1 cellular context compared by ENCODE assay signal in the genomic region with DNA sequence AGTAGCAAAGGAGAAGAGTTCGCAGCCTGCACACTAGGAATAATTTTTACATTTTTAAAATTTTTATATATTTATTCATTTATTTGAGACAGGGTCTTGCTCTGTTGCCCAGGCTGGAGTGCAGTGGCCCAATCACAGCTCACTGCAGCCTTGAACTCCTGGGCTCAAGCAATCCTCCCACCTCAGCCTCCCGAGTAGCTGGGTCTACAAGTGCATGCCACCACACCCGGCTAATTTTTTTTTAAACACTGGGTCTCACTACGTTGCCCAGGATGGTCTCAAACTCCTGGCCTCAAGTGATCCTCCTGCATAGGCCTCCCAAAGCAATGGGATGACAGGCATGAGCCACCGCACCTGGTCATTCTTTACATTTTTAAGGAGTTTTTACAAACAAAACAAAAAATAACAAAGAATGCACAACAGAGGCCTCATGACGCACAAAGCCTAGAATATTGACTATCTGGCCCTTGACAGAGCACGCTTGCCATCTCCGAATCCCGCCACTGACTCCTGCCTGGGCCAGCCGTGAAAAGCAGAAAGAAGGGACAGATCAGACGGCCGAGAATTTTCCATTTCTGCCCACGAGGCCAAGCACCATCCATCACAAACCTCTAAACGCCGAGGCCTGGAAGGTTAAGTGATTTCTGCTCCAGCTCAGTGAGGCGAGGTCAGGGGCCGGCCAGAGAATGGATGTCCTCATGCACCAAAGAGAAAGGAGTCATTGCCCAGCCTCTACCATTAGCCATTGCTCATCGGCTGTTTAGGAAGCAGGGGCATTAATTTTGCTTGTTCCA.
TF ChIP-seq lines count a peak whose summit lies in the region.

No MANE protein-coding gene starts in this region.

TF ChIP-seq in IMR-90, 13 proteins besides CTCF, POLR2A, EP300 and RAD21 (continued from another document):
- TF ChIP-seq, protein P1, sequence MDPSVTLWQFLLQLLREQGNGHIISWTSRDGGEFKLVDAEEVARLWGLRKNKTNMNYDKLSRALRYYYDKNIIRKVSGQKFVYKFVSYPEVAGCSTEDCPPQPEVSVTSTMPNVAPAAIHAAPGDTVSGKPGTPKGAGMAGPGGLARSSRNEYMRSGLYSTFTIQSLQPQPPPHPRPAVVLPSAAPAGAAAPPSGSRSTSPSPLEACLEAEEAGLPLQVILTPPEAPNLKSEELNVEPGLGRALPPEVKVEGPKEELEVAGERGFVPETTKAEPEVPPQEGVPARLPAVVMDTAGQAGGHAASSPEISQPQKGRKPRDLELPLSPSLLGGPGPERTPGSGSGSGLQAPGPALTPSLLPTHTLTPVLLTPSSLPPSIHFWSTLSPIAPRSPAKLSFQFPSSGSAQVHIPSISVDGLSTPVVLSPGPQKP (IDR thresholded peaks at IDR 0.05; ENCODE audit: borderline replicate concordance, low read depth, low read length): no peak
